In genomic region chr2:100924122-100924519, GRCh38 we compare ENCODE assay signal across 10 cellular contexts.
DNase-seq lines count a peak whose midpoint lies in the region; ATAC-seq and TF ChIP-seq lines count a peak whose summit lies in the region.
"Had no signal": no experiment of that assay in that cellular context is flagged by ENCODE, and none has a peak within 500 bp of the region (broad histone marks: within the 10 kb centered on the region; RNA-seq: fewer than 3 reads in every experiment).

No MANE protein-coding gene starts in this region.

- no peaks in the 10 kb centered on the region for H3K27me3 Mint-ChIP-seq in glutamatergic neuron (ENCODE audit: unreplicated experiment)

- H4K20me1 ChIP-seq in smooth muscle cell (ENCODE audit: low read depth), result no peaks in the 10 kb centered on the region

- peaks cover 21% of the 10 kb centered on the region for H3F3A ChIP-seq in smooth muscle cell (ENCODE audit: low read depth)

- TF ChIP-seq CTCF in WI38 (IDR thresholded peaks at IDR 0.05; ENCODE audit: low read depth, low read length) (no peak), smooth muscle cell (IDR thresholded peaks at IDR 0.05; ENCODE audit: borderline replicate concordance, insufficient read depth, poor library complexity, severe bottlenecking) (no peak), glutamatergic neuron (IDR thresholded peaks at IDR 0.05; ENCODE audit: partially characterized antibody, unreplicated experiment) (no peak), GM13977 (IDR thresholded peaks at IDR 0.05; ENCODE audit: extremely low read depth, insufficient read depth, missing control alignments) (no peak)

- peaks cover 7% of the 10 kb centered on the region for H3K36me3 ChIP-seq in smooth muscle cell (ENCODE audit: low read depth)
- H3K36me3 ChIP-seq: cardiac muscle cell had no signal

- intact Hi-C loops in Right ventricle myocardium superior (cut with DNase I), result no loop called here

- 42% methylated on average over 1 of the region's 1 CpG for WGBS in smooth muscle cell (ENCODE audit: low lambda C conversion rate)

- peaks cover 10% of the 10 kb centered on the region for H3K4me1 ChIP-seq in smooth muscle cell (ENCODE audit: low read depth)

- no peak overlapping the region for H3K27ac Mint-ChIP-seq in glutamatergic neuron (ENCODE audit: unreplicated experiment)

- no peak overlapping the region for H2AFZ ChIP-seq in smooth muscle cell (ENCODE audit: low read depth)

- peak overlapping the region; percentile 96 for H3K27ac ChIP-seq in smooth muscle cell (ENCODE audit: low read depth)
- H3K27ac ChIP-seq: cardiac muscle cell, SK-N-MC had no signal

- H3K27me3 ChIP-seq in smooth muscle cell (ENCODE audit: low read depth), result no peaks in the 10 kb centered on the region
- H3K27me3 ChIP-seq: cardiac muscle cell had no signal

- DNase-seq in Right ventricle myocardium superior, result no peak
- no peak for DNase-seq in smooth muscle cell (lab: John Stamatoyannopoulos, UW; ENCODE audit: unreplicated experiment)
- DNase-seq in glutamatergic neuron, result no peak
- no peak for DNase-seq in DMS153 (lab: John Stamatoyannopoulos, UW)
- no peak for DNase-seq in GM13977 (ENCODE audit: low spot score)
- DNase-seq in DMS153 treated with DMSO at 0.1 percent for 48 hours (lab: John Stamatoyannopoulos, UW; ENCODE audit: unreplicated experiment), result no peak

- no peak overlapping the region for H3K4me3 Mint-ChIP-seq in glutamatergic neuron (ENCODE audit: unreplicated experiment)

- H3K79me2 ChIP-seq in smooth muscle cell (ENCODE audit: low read depth), result no peaks in the 10 kb centered on the region

- H3K9me3 Mint-ChIP-seq in glutamatergic neuron (ENCODE audit: unreplicated experiment), result peaks cover 1% of the 10 kb centered on the region

- H3K4me1 Mint-ChIP-seq in glutamatergic neuron (ENCODE audit: low read depth, unreplicated experiment), result no peaks in the 10 kb centered on the region

- peak overlapping the region; percentile 46 for H3K4me3 ChIP-seq in WI38 (ENCODE audit: low read depth, low read length)
- no peak overlapping the region for H3K4me3 ChIP-seq in smooth muscle cell
- H3K4me3 ChIP-seq: cardiac muscle cell, SK-N-MC had no signal

- ATAC-seq in GM21529 (IDR thresholded peaks at IDR 0.05; ENCODE audit: unreplicated experiment) (peak; percentile 10), Right ventricle myocardium superior (ENCODE audit: poor library complexity) (peak; percentile 7)

- H3K36me3 Mint-ChIP-seq in glutamatergic neuron (ENCODE audit: unreplicated experiment), result no peaks in the 10 kb centered on the region

- H3K9ac ChIP-seq in smooth muscle cell (ENCODE audit: low read depth), result peak overlapping the region; percentile 93

- no peaks in the 10 kb centered on the region for H3K9me3 ChIP-seq in smooth muscle cell (replicated peaks; ENCODE audit: low read depth)

- H3K4me2 ChIP-seq in smooth muscle cell, result peak overlapping the region; percentile 78

- in situ Hi-C loops in GM13977 (cut with MboI; ENCODE audit: low pct_unique_long_range_greater_than_20kb, low sequenced_read_pairs, unreplicated experiment), result no loop called here
